1 cellular context compared by ENCODE assay signal in genomic region chr6:111835807-111836206, GRCh38.
TF ChIP-seq lines count a peak whose summit lies in the region.

No MANE protein-coding gene starts in this region.

TF ChIP-seq in HEK293T, 16 proteins besides CTCF, POLR2A, EP300 and RAD21 (continued from another document):
- TF ChIP-seq NFRKB (IDR thresholded peaks at IDR 0.05) (no peak), SUZ12 (IDR thresholded peaks at IDR 0.05) (no peak), LEF1 (IDR thresholded peaks at IDR 0.05; ENCODE audit: borderline replicate concordance) (no peak)
